20 cellular contexts compared by ENCODE assay signal in genomic region chr6:53056273-53056672, GRCh38. TPM values are rescaled to one million over a fixed set of nuclear protein-coding genes. Genes with fewer than 3 reads are reported as not detected.
DNase-seq lines count a peak whose midpoint lies in the region; ATAC-seq and TF ChIP-seq lines count a peak whose summit lies in the region.
"Had no signal": no experiment of that assay in that cellular context is flagged by ENCODE, and none has a peak within 500 bp of the region (broad histone marks: within the 10 kb centered on the region; RNA-seq: fewer than 3 reads in every experiment).

No MANE protein-coding gene starts in this region.

- no peaks in the 10 kb centered on the region for H3K36me3 ChIP-seq in hepatocyte (replicated peaks; ENCODE audit: insufficient read depth, low read depth)
- H3K36me3 ChIP-seq in upper lobe of right lung = no peaks in the 10 kb centered on the region
- H3K36me3 ChIP-seq: cardiac muscle cell, lower lobe of right lung, uterus had no signal

- H3K4me1 ChIP-seq in hepatocyte (ENCODE audit: insufficient read depth) (peaks cover 20% of the 10 kb centered on the region), upper lobe of right lung (peaks cover 36% of the 10 kb centered on the region)

- H3K27me3 ChIP-seq in hepatocyte = no peaks in the 10 kb centered on the region
- no peaks in the 10 kb centered on the region for H3K27me3 ChIP-seq in upper lobe of right lung
- H3K27me3 ChIP-seq: cardiac muscle cell, uterus had no signal

- peak overlapping the region; percentile 82 for H3K4me2 ChIP-seq in hepatocyte

- 52% methylated on average over 3 of the region's 3 CpGs for WGBS in hepatocyte (ENCODE audit: low lambda C conversion rate, missing lambda C conversion rate)

- H3K4me3 ChIP-seq in hepatocyte (no peak overlapping the region), upper lobe of right lung (no peak overlapping the region)
- H3K4me3 ChIP-seq: BLaER1 treated with 17β-estradiol and CSF1 and Interleukin-3, amounts not matched to agents 10 nM and 100 nM; cardiac muscle cell; lower lobe of right lung; uterus had no signal

- no peak overlapping the region for H2AFZ ChIP-seq in hepatocyte

- intact Hi-C loops in upper lobe of right lung (cut with DNase I) = no loop called here

- peak; percentile 10 for DNase-seq in SIG-M5 treated with dmso at 0.1 percent for 504 hours (lab: John Stamatoyannopoulos, UW; ENCODE audit: unreplicated experiment)
- DNase-seq in SIG-M5 (lab: John Stamatoyannopoulos, UW) = no peak
- peak; percentile 38 for DNase-seq in NCI-H69 (lab: John Stamatoyannopoulos, UW)
- no peak for DNase-seq in hepatocyte (ENCODE audit: low spot score)
- DNase-seq in upper lobe of right lung = no peak
- no peak for DNase-seq in caudate nucleus (lab: John Stamatoyannopoulos, UW)
- DNase-seq in NCI-H1436 treated with DMSO at 0.1 percent for 48 hours (lab: John Stamatoyannopoulos, UW) = no peak
- DNase-seq: amniotic stem cell; dermis blood vessel endothelial cell; GOT3; hippocampal formation; lower lobe of right lung; Right ventricle myocardium superior; stimulated activated CD4-positive, alpha-beta T cell treated with anti-CD3 and anti-CD28 coated beads, Interleukin-12 subunit alpha, Interleukin-12 subunit beta, amount 100 ng/mL, for 4 hours; stimulated activated CD8-positive, alpha-beta memory T cell treated with anti-CD3 and anti-CD28 coated beads, Interleukin-4, amount 100 ng/mL, for 48 hours; T-cell; uterus had no signal

- H3K9me2 ChIP-seq in hepatocyte (replicated peaks; ENCODE audit: insufficient read depth) = no peaks in the 10 kb centered on the region

- TF ChIP-seq CTCF in hepatocyte (IDR thresholded peaks at IDR 0.05; ENCODE audit: poor library complexity) (no peak), upper lobe of right lung (IDR thresholded peaks at IDR 0.05) (no peak)

- peaks cover 3% of the 10 kb centered on the region for H4K20me1 ChIP-seq in hepatocyte (ENCODE audit: insufficient read depth, poor library complexity, severe bottlenecking)

- H3K27ac ChIP-seq in hepatocyte (peak overlapping the region; percentile 37), upper lobe of right lung (no peak overlapping the region), caudate nucleus (ENCODE audit: low read depth, low read length) (no peak overlapping the region)
- H3K27ac ChIP-seq: BLaER1 treated with 17β-estradiol and CSF1 and Interleukin-3, amounts not matched to agents 10 nM and 100 nM; cardiac muscle cell; lower lobe of right lung; uterus had no signal

- H3K9me3 ChIP-seq in hepatocyte (ENCODE audit: low read depth) = no peaks in the 10 kb centered on the region
- H3K9me3 ChIP-seq in upper lobe of right lung = no peaks in the 10 kb centered on the region
- H3K9me3 ChIP-seq: uterus had no signal

- H3K79me2 ChIP-seq in hepatocyte = peaks cover 93% of the 10 kb centered on the region

- peak; percentile 49 for ATAC-seq in upper lobe of right lung
- ATAC-seq in HG03439 (IDR thresholded peaks at IDR 0.05; ENCODE audit: unreplicated experiment) = no peak
- ATAC-seq: T-cell had no signal

RNA-seq across cellular contexts. Expression of gene CILK1, which starts 5.4 kb away (rescaled TPM):
- total RNA-seq in hepatocyte (30.0 and 30.5 TPM in 2 replicates), upper lobe of right lung (14.4 TPM)
- 6.3 and 7.5 TPM in 2 replicates for polyA plus RNA-seq in hepatocyte

RNA-seq across cellular contexts. Expression of gene FBXO9, which starts 8.9 kb away (rescaled TPM):
- 33.3 and 36.6 TPM in 2 replicates for total RNA-seq in hepatocyte
- 79.8 and 84.0 TPM in 2 replicates for polyA plus RNA-seq in hepatocyte
- 101 TPM for total RNA-seq in upper lobe of right lung

Comparison
In these comparisons a context has a peak if more than half of its experiments do, and no peak if none do; other contexts are left out.
1. DNase-seq: peak in SIG-M5 treated with dmso at 0.1 percent for 504 hours (single experiment) and NCI-H69 (single experiment); none in SIG-M5 (single experiment), hepatocyte (single experiment), upper lobe of right lung (single experiment), caudate nucleus (0 of 61) and NCI-H1436 treated with DMSO at 0.1 percent for 48 hours (single experiment).